31 cellular contexts compared by ENCODE assay signal in genomic region chr14:88296343-88296742, GRCh38. TPM values are rescaled to one million over a fixed set of nuclear protein-coding genes. Genes with fewer than 3 reads are reported as not detected.
"Had no signal": no experiment of that assay in that cellular context is flagged by ENCODE, and none has a peak within 500 bp of the region (broad histone marks: within the 10 kb centered on the region; RNA-seq: fewer than 3 reads in every experiment).

No MANE protein-coding gene starts in this region.

- H3K9me3 Mint-ChIP-seq: dendritic cell treated with granulocyte-macrophage colony-stimulating factor and Interleukin-4, amounts not matched to agents 40 ng/mL and 50 ng/mL, for 4 days; endodermal cell; mesothelial cell of epicardium; naive B cell had no signal

- H3K27ac Mint-ChIP-seq: dendritic cell treated with granulocyte-macrophage colony-stimulating factor and Interleukin-4, amounts not matched to agents 40 ng/mL and 50 ng/mL, for 4 days; effector memory CD8-positive, alpha-beta T cell; endodermal cell; mesothelial cell of epicardium; naive thymus-derived CD8-positive, alpha-beta T cell had no signal

- H3K36me3 ChIP-seq: colonic mucosa, esophagus muscularis mucosa, gastroesophageal sphincter, heart left ventricle, left lung, lower lobe of right lung had no signal

- H3K4me1 Mint-ChIP-seq: endodermal cell, mesothelial cell of epicardium had no signal

- H3K4me3 Mint-ChIP-seq: dendritic cell treated with granulocyte-macrophage colony-stimulating factor and Interleukin-4, amounts not matched to agents 40 ng/mL and 50 ng/mL, for 4 days; effector memory CD8-positive, alpha-beta T cell; endodermal cell; mesothelial cell of epicardium; naive B cell; naive thymus-derived CD8-positive, alpha-beta T cell had no signal

- H3K9me3 ChIP-seq: colonic mucosa, esophagus muscularis mucosa, gastroesophageal sphincter, heart left ventricle, left lung, lower lobe of right lung, mucosa of descending colon had no signal

- H3K4me3 ChIP-seq: colonic mucosa, esophagus muscularis mucosa, gastroesophageal sphincter, heart left ventricle, left lung, lower lobe of right lung, mucosa of descending colon had no signal

- H3K4me1 ChIP-seq: colonic mucosa, esophagus muscularis mucosa, foreskin keratinocyte, gastroesophageal sphincter, left lung, lower lobe of right lung had no signal

- DNase-seq: colonic mucosa; cortex of kidney; effector CD8-positive, alpha-beta T cell; effector memory CD8-positive, alpha-beta T cell; endodermal cell; foreskin keratinocyte; heart left ventricle; hippocampal formation; left cardiac atrium; left lung; left ventricle myocardium superior; lower lobe of right lung; mesenchymal stem cell; mucosa of descending colon; naive B cell; naive thymus-derived CD8-positive, alpha-beta T cell had no signal

- ATAC-seq: effector memory CD8-positive, alpha-beta T cell; foreskin keratinocyte; gastroesophageal sphincter; heart left ventricle; left cardiac atrium; left lung; left ventricle myocardium superior; lower lobe of right lung; mucosa of descending colon; naive thymus-derived CD8-positive, alpha-beta T cell had no signal

- H3K27me3 Mint-ChIP-seq: dendritic cell treated with granulocyte-macrophage colony-stimulating factor and Interleukin-4, amounts not matched to agents 40 ng/mL and 50 ng/mL, for 4 days had no signal

- H3K27ac ChIP-seq: colonic mucosa, epithelial cell of prostate, esophagus muscularis mucosa, foreskin keratinocyte, gastroesophageal sphincter, heart left ventricle, left lung, lower lobe of right lung had no signal

- FAIRE-seq: endometrium, frontal cortex, islet of Langerhans, keratinocyte had no signal

- H3K36me3 Mint-ChIP-seq: mesothelial cell of epicardium; naive thymus-derived CD8-positive, alpha-beta T cell had no signal

- H3K27me3 ChIP-seq: colonic mucosa, foreskin keratinocyte, gastroesophageal sphincter, left lung had no signal

RNA-seq across cellular contexts. Expression of gene KCNK10, which starts 26.7 kb away (rescaled TPM):
- total RNA-seq: dermis microvascular lymphatic vessel endothelial cell; fibroblast of lung; fibroblast of villous mesenchyme; left cardiac atrium; left lung; left ventricle myocardium superior; lower lobe of right lung; lung microvascular endothelial cell; mesenteric fat pad; mesothelial cell of epicardium; myocyte; naive thymus-derived CD8-positive, alpha-beta T cell had no signal
- polyA plus RNA-seq: fibroblast of lung; naive thymus-derived CD8-positive, alpha-beta T cell had no signal
